In genomic region chr1:119327436-119328155, GRCh38 we compare ENCODE assay signal across 2 cellular contexts.
TF ChIP-seq lines count a peak whose summit lies in the region.

No MANE protein-coding gene starts in this region.

TF ChIP-seq in HCT116, 20 proteins besides CTCF, POLR2A, EP300 and RAD21:
- TF ChIP-seq TCF7L2 (IDR thresholded peaks at IDR 0.05; ENCODE audit: borderline replicate concordance, extremely low read depth, insufficient read depth, insufficient read length) (no peak), CBX3 (IDR thresholded peaks at IDR 0.05; ENCODE audit: low read depth) (no peak), SRF (IDR thresholded peaks at IDR 0.05; ENCODE audit: low read depth) (no peak), JUND (IDR thresholded peaks at IDR 0.05) (no peak), ZNF274 (IDR thresholded peaks at IDR 0.05; ENCODE audit: low read depth, low read length) (no peak), ZBTB33 (IDR thresholded peaks at IDR 0.05; ENCODE audit: extremely low read depth, insufficient replicate concordance, low read length) (no peak), POLR2AphosphoS5 (IDR thresholded peaks at IDR 0.05; ENCODE audit: low read depth, low read length) (no peak), YY1 (IDR thresholded peaks at IDR 0.05; ENCODE audit: extremely low read depth, insufficient replicate concordance, low read depth, low read length) (no peak), ATF3 (IDR thresholded peaks at IDR 0.05) (no peak), REST (IDR thresholded peaks at IDR 0.05; ENCODE audit: low read depth) (no peak), SP1 (IDR thresholded peaks at IDR 0.05; ENCODE audit: low read depth) (no peak), ELF1 (IDR thresholded peaks at IDR 0.05; ENCODE audit: borderline replicate concordance, low read depth) (no peak)

TF ChIP-seq in GM12878, 131 proteins besides CTCF, POLR2A, EP300 and RAD21:
- peak in 1 of 2 experiments; percentile 59; a peak in 2 of 4 replicates for TF ChIP-seq BHLHE40 (IDR thresholded peaks at IDR 0.05; ENCODE audit: borderline replicate concordance in 1 of 2, low read depth in 2 of 2, low read length in 1 of 2)
- no peak for TF ChIP-seq SUZ12 (IDR thresholded peaks at IDR 0.05; ENCODE audit: unreplicated experiment)
- no peak for TF ChIP-seq EZH2 (IDR thresholded peaks at IDR 0.05; ENCODE audit: borderline replicate concordance, control insufficient read depth, low read depth, low read length)
- TF ChIP-seq RCOR1 (conservative IDR thresholded peaks at IDR 0.05; ENCODE audit: low read depth, low read length): no peak
- 0 out of 2 replicates have a peak, but pooled peaks have one; percentile 43 for TF ChIP-seq ZNF687 (IDR thresholded peaks at IDR 0.05)
- TF ChIP-seq JUND (IDR thresholded peaks at IDR 0.05; ENCODE audit: low read depth, low read length): no peak
- TF ChIP-seq KLF5 (IDR thresholded peaks at IDR 0.05; ENCODE audit: partially characterized antibody): no peak
- peak; percentile 2 for TF ChIP-seq USF1 (IDR thresholded peaks at IDR 0.05; ENCODE audit: borderline replicate concordance, extremely low read length, insufficient read depth, low read depth, low read length)
